Comparison of ENCODE assay signal across 8 cellular contexts in the genomic region with DNA sequence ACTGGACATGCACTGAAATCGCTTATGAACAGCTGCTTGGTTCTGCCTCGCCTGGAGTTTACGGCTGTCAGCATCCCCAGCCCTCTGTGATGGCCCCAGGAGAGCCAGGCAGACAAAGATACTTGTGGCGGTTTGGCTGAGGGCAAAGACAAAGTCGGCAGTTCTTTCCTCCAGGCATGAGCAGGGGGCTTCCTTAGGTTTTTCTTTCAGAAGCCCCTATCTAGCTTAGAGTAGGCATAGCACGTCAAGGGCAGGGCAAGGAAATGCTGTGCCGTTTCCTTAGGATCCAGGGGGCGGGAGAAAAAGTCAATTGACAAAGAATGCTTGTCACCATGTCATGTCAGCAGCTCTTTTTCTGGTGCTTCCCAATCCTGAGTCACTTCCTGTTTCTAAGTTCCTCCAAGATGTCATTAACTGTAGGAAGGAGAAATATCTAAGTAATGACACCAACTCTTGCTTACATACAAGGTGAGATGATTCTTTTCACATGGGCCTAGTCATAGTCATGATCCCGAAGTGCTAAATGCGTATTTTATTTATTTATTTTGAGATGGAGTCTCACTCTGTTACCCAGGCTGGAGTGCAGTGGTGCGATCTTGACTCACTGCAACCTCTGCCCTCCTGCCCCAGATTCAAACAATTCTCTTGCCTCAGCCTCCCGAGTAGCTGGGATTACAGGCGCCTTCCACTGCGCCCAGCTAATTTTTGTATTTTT. TPM values are rescaled to one million over a fixed set of nuclear protein-coding genes. Genes with fewer than 3 reads are reported as not detected.
DNase-seq lines count a peak whose midpoint lies in the region; ATAC-seq and TF ChIP-seq lines count a peak whose summit lies in the region.

No MANE protein-coding gene starts in this region.

- POLR2A ChIA-PET in AG04449 (lab: Yijun Ruan, JAX), result interaction anchor here (1.4 to 1.9 kb wide), 2 partner anchors 15 to 26 kb away, joined by 3 to 4 read pairs; no protein-coding TSS in a partner anchor

- H3K27ac ChIP-seq in mesodermal cell (ENCODE audit: low read depth, low read length, severe bottlenecking), result peak overlapping the region; percentile 94

- WGBS in mesodermal cell (ENCODE audit: insufficient coverage in 2 of 2), 2 experiments, result 67 to 81% methylated on average over 7 to 10 of the region's 14 CpGs

- TF ChIP-seq CTCF in AG04449 (IDR thresholded peaks at IDR 0.05; ENCODE audit: insufficient read depth, low read length, missing control alignments) (no peak), choroid plexus epithelial cell (conservative IDR thresholded peaks at IDR 0.05; ENCODE audit: low read depth, low read length) (no peak)

- no peak for ATAC-seq in HG02852 (IDR thresholded peaks at IDR 0.05; ENCODE audit: unreplicated experiment)

- no peak overlapping the region for H3K4me3 ChIP-seq in AG04449 (ENCODE audit: low read depth, low read length)
- no peak overlapping the region for H3K4me3 ChIP-seq in MG63
- no peak overlapping the region for H3K4me3 ChIP-seq in choroid plexus epithelial cell (ENCODE audit: low read depth, low read length)
- H3K4me3 ChIP-seq in mesodermal cell (ENCODE audit: extremely low read depth, insufficient read depth, low read length, poor library complexity, severe bottlenecking), result no peak overlapping the region

- no peaks in the 10 kb centered on the region for H3K27me3 ChIP-seq in MG63

- H3K36me3 ChIP-seq in MG63, result peaks cover 33% of the 10 kb centered on the region
- H3K36me3 ChIP-seq in mesodermal cell (ENCODE audit: control insufficient read depth, insufficient read depth, low read length), result peaks cover 45% of the 10 kb centered on the region

- no peaks in the 10 kb centered on the region for H3K9me3 ChIP-seq in MG63
- H3K9me3 ChIP-seq in mesodermal cell (ENCODE audit: control insufficient read depth, low read length), result no peaks in the 10 kb centered on the region

- H3K4me1 ChIP-seq in mesodermal cell (ENCODE audit: control insufficient read depth, insufficient read depth, low read length, poor library complexity, severe bottlenecking), result peaks cover 45% of the 10 kb centered on the region

- peak; percentile 71 for DNase-seq in AG04449 (ENCODE audit: low read depth, low spot score)
- peak; percentile 79 for DNase-seq in MG63
- peak; percentile 78 for DNase-seq in choroid plexus epithelial cell (ENCODE audit: low read depth)
- DNase-seq in stimulated activated naive CD4-positive, alpha-beta T cell (lab: John Stamatoyannopoulos, UW), result no peak
- no peak for DNase-seq in activated gamma-delta T cell (lab: John Stamatoyannopoulos, UW)
- no peak for DNase-seq in HuH-7 (ENCODE audit: low spot score)

- CTCF ChIA-PET in AG04449 (lab: Yijun Ruan, JAX), result interaction anchor here (0.6 to 13.7 kb wide), 7 partner anchors 8 to 341 kb away, joined by 3 to 180 read pairs (median 4); a partner anchor contains a TSS

RNA-seq across cellular contexts. Expression of a gene that starts 35.2 kb away (rescaled TPM):
- total RNA-seq in MG63 (2014; rRNA removed; shearing (Covaris generic); ENCODE audit: low replicate concordance), result 15.4 and 60.0 TPM in 2 replicates
- 49.1 TPM for polyA plus RNA-seq in mesodermal cell (2013, experiment 1 of 2)
- 41.5 TPM for polyA plus RNA-seq in mesodermal cell (2013, experiment 2 of 2)

RNA-seq across cellular contexts. Expression of a gene that starts 36.1 kb away (rescaled TPM):
- total RNA-seq in MG63 (2014; rRNA removed; shearing (Covaris generic); ENCODE audit: low replicate concordance), result 0.72 TPM in 1 of 2 replicates, not detected in the other
- polyA plus RNA-seq in mesodermal cell (2013, experiment 1 of 2), result 0.96 TPM
- polyA plus RNA-seq in mesodermal cell (2013, experiment 2 of 2), result 0.91 TPM

RNA-seq across cellular contexts. Expression of a gene that starts 52.8 kb away (rescaled TPM):
- total RNA-seq in MG63 (2014; rRNA removed; shearing (Covaris generic); ENCODE audit: low replicate concordance), result not detected in 2 replicates
- polyA plus RNA-seq in mesodermal cell (2013, experiment 1 of 2), result not detected
- not detected for polyA plus RNA-seq in mesodermal cell (2013, experiment 2 of 2)

Comparison
In these comparisons a context has a peak if more than half of its experiments do, and no peak if none do; other contexts are left out.
1. DNase-seq: peak in AG04449 (single experiment), MG63 (single experiment) and choroid plexus epithelial cell (single experiment); none in stimulated activated naive CD4-positive, alpha-beta T cell (0 of 6), activated gamma-delta T cell (single experiment) and HuH-7 (single experiment).